Comparison of ENCODE assay signal across 17 cellular contexts in the genomic region with DNA sequence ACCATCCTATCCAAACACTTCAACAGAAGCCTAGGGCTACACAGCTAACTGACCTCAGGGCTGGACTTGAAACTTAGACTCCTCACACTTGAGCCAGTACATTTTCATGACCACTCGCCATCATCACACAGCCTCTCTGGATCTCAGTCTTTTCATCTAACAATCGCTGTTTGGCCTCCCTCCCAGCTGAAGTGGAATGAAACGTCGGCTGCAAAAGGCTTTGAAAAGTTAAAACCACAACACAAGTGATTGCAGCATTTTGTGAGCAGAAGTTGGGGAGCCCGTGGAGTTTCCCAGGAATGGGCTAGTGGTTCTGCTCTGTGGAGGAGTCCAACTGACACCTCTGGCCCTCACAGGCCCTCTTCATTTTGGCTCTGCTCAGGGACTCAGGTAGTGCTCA. TPM values are rescaled to one million over a fixed set of nuclear protein-coding genes. Genes with fewer than 3 reads are reported as not detected.
"Had no signal": no experiment of that assay in that cellular context is flagged by ENCODE, and none has a peak within 500 bp of the region (broad histone marks: within the 10 kb centered on the region; RNA-seq: fewer than 3 reads in every experiment).

No MANE protein-coding gene starts in this region.

- H3K27ac Mint-ChIP-seq: activated naive CD4-positive, alpha-beta T cell treated with anti-CD3 and anti-CD28 coated beads, Interleukin-2, amount 50 U/mL, for 24 hours; naive thymus-derived CD4-positive, alpha-beta T cell; stimulated activated naive B cell treated with anti-CD40 and anti-IgM and Interleukin-4, amounts not matched to agents 10 μg/mL and 1 μg/mL and 100 μg/mL, for 72 hours had no signal

- H3K9me3 Mint-ChIP-seq: activated naive CD4-positive, alpha-beta T cell treated with anti-CD3 and anti-CD28 coated beads, Interleukin-2, amount 50 U/mL, for 24 hours; naive thymus-derived CD4-positive, alpha-beta T cell; stimulated activated naive B cell treated with anti-CD40 and anti-IgM and Interleukin-4, amounts not matched to agents 10 μg/mL and 1 μg/mL and 100 μg/mL, for 72 hours had no signal

- H3K4me3 Mint-ChIP-seq: activated naive CD4-positive, alpha-beta T cell treated with anti-CD3 and anti-CD28 coated beads, Interleukin-2, amount 50 U/mL, for 24 hours; naive thymus-derived CD4-positive, alpha-beta T cell; neural progenitor cell; stimulated activated naive B cell treated with anti-CD40 and anti-IgM and Interleukin-4, amounts not matched to agents 10 μg/mL and 1 μg/mL and 100 μg/mL, for 72 hours had no signal

- H3K9me3 ChIP-seq: colonic mucosa, esophagus squamous epithelium, lower lobe of right lung, vagina had no signal

- H3K9ac ChIP-seq: neural progenitor cell had no signal

- DNase-seq: activated CD8-positive, alpha-beta memory T cell treated with anti-CD3 and anti-CD28 coated beads, Interleukin-2, amount 50 U/mL, for 48 hours; activated effector memory CD4-positive, alpha-beta T cell treated with anti-CD3 and anti-CD28 coated beads, Interleukin-2, amount 50 U/mL, for 16 hours; activated T-cell treated with anti-CD3 and anti-CD28 coated beads, Interleukin-2, amount 50 U/mL, for 48 hours; colonic mucosa; esophagus squamous epithelium; lower lobe of right lung; mesendoderm; naive thymus-derived CD4-positive, alpha-beta T cell; stimulated activated CD4-positive, alpha-beta T cell treated with anti-CD3 and anti-CD28 coated beads, Interleukin-2, amount 100 ng/mL, for 48 hours; stimulated activated CD8-positive, alpha-beta memory T cell treated with anti-CD3 and anti-CD28 coated beads, Interleukin-4, amount 100 ng/mL, for 48 hours; stimulated activated naive B cell treated with anti-CD40 and anti-IgM and Interleukin-4, amounts not matched to agents 10 μg/mL and 1 μg/mL and 100 μg/mL, for 72 hours; trophoblast cell; WERI-Rb-1 had no signal

- H3K27me3 ChIP-seq: colonic mucosa, vagina had no signal

- H3K36me3 Mint-ChIP-seq: activated naive CD4-positive, alpha-beta T cell treated with anti-CD3 and anti-CD28 coated beads, Interleukin-2, amount 50 U/mL, for 24 hours; naive thymus-derived CD4-positive, alpha-beta T cell; neural progenitor cell; stimulated activated naive B cell treated with anti-CD40 and anti-IgM and Interleukin-4, amounts not matched to agents 10 μg/mL and 1 μg/mL and 100 μg/mL, for 72 hours had no signal

- H3K36me3 ChIP-seq: colonic mucosa, esophagus squamous epithelium, lower lobe of right lung, neural progenitor cell, vagina, WERI-Rb-1 had no signal

- H3K4me3 ChIP-seq: colonic mucosa, esophagus squamous epithelium, lower lobe of right lung, neural progenitor cell, vagina had no signal

RNA-seq across cellular contexts. Expression of gene TRIM29, which starts 35.9 kb away (rescaled TPM):
- total RNA-seq: naive thymus-derived CD4-positive, alpha-beta T cell; T-helper 2 cell treated with Interferon-gamma antibody and Interleukin-4, amounts not matched to agents 100 ng/mL and 5 ng/mL, for 36 hours had no signal
